ENCODE assay signal across 1 cellular context in the genomic region with DNA sequence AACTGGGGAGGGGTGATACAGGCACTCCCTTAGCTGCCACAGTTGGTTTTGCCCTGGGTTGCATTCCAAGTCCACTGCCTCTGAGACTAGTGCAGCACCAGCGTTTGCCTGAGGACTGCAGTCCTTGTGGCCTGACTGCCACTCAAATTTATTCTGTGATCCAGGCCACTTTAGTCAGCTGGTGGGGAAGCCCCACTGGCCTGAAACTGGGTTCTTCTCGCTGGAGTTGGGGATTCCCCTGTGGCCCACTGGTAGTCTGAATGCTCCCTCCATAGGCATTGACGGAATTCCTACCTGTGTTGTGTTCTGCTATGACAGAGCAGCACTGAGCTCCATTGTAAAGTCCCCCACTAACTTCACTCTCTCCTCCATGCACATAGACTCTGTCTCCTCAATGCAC.
TF ChIP-seq lines count a peak whose summit lies in the region.

No MANE protein-coding gene starts in this region.

TF ChIP-seq in HEK293T, 16 proteins besides CTCF, POLR2A, EP300 and RAD21 (continued from another document):
- TF ChIP-seq PKNOX1 (IDR thresholded peaks at IDR 0.05): no peak
- TF ChIP-seq TARDBP (IDR thresholded peaks at IDR 0.05): no peak
- TF ChIP-seq SUZ12 (IDR thresholded peaks at IDR 0.05): no peak
